23 cellular contexts compared by ENCODE assay signal in the genomic region with DNA sequence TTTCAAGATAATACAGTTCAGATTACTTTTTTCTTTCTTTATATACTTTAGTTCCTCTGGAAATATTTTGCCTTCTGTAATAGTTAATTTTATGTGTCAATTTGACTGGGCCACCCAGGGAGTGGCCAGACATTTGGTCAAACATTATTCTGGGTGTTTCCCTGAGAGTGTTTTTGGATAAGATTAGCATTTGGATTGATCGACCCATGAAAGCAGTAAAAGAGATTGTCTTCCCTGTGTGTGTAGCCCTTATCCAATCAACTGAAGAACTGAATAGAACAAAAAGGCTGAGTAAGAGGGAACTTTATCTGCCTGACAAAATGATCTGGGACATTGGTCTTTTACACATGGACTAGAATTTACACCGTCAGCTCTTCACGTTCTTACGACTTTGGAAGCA.
DNase-seq lines count a peak whose midpoint lies in the region; ATAC-seq, FAIRE-seq and TF ChIP-seq lines count a peak whose summit lies in the region.
"Had no signal": no experiment of that assay in that cellular context is flagged by ENCODE, and none has a peak within 500 bp of the region (broad histone marks: within the 10 kb centered on the region; RNA-seq: fewer than 3 reads in every experiment).

No MANE protein-coding gene starts in this region.

- WGBS in body of pancreas, 2 donors = 23 to 28% methylated on average over 4 of the region's 4 CpGs
- 22 to 26% methylated on average over 4 of the region's 4 CpGs for WGBS in pancreas, 2 donors

- intact Hi-C loops in body of pancreas (cut with DNase I) = no loop called here
- intact Hi-C loops in pancreas (cut with DNase I) = no loop called here

- no peak overlapping the region for H3K4me3 ChIP-seq in body of pancreas
- H3K4me3 ChIP-seq in pancreas = no peak overlapping the region
- H3K4me3 ChIP-seq: A549; BLaER1 treated with 17β-estradiol and CSF1 and Interleukin-3, amounts not matched to agents 10 nM and 100 nM had no signal

- H3K36me3 ChIP-seq in body of pancreas (replicated peaks in 1 of 2; ENCODE audit: insufficient read depth in 1 of 2, low read depth in 2 of 2) = no peaks in the 10 kb centered on the region
- no peaks in the 10 kb centered on the region for H3K36me3 ChIP-seq in pancreas
- H3K36me3 ChIP-seq: BLaER1 treated with 17β-estradiol and CSF1 and Interleukin-3, amounts not matched to agents 10 nM and 100 nM had no signal

- DNase-seq in body of pancreas (no peak), pancreas (peak in 1 of 6 donors; percentile 17), progenitor cell of endocrine pancreas (ENCODE audit: low spot score, unreplicated experiment) (no peak), NCI-H1694 (lab: John Stamatoyannopoulos, UW) (no peak), left lobe of liver (ENCODE audit: low spot score) (no peak)
- DNase-seq: AML-193; Caco-2; Calu3; CD4-positive, alpha-beta T cell; CD8-positive, alpha-beta T cell; DMS79 treated with DMSO at 0.1 percent for 48 hours; GF-D8 had no signal

- peaks cover 21% of the 10 kb centered on the region for H3K4me1 Mint-ChIP-seq in progenitor cell of endocrine pancreas (ENCODE audit: low read depth)
- H3K4me1 Mint-ChIP-seq: B cell had no signal

- peak; percentile 80 for ATAC-seq in body of pancreas
- ATAC-seq in pancreas = peak; percentile 43 to 79 (median 68)
- ATAC-seq in left lobe of liver = no peak
- ATAC-seq in GM18498 (IDR thresholded peaks at IDR 0.05; ENCODE audit: unreplicated experiment) = no peak
- ATAC-seq: A549; CD8-positive, alpha-beta T cell had no signal

- H3K4me1 ChIP-seq in body of pancreas (no peaks in the 10 kb centered on the region), pancreas (peaks cover 0 to 7% (median 0%) of the 10 kb centered on the region in 3 donors)
- H3K4me1 ChIP-seq: A549; BLaER1 treated with 17β-estradiol and CSF1 and Interleukin-3, amounts not matched to agents 10 nM and 100 nM; Caco-2 had no signal

- H3K27ac ChIP-seq in body of pancreas (peak overlapping the region in 3 of 4 donors; percentile 46 to 56 (median 48)), pancreas (peak overlapping the region in 2 of 4 donors; percentile 34 to 48)
- H3K27ac ChIP-seq: 22Rv1; A549; BLaER1 treated with 17β-estradiol and CSF1 and Interleukin-3, amounts not matched to agents 10 nM and 100 nM; C4-2B had no signal

- H3K27me3 Mint-ChIP-seq in progenitor cell of endocrine pancreas = peaks cover 19% of the 10 kb centered on the region
- H3K27me3 Mint-ChIP-seq: B cell; CD4-positive, alpha-beta T cell had no signal

- H3K9me3 Mint-ChIP-seq in progenitor cell of endocrine pancreas (ENCODE audit: low read depth) = peaks cover 4% of the 10 kb centered on the region

- no peak for TF ChIP-seq CTCF in body of pancreas (IDR thresholded peaks at IDR 0.05)
- TF ChIP-seq CTCF in pancreas (IDR thresholded peaks at IDR 0.05) = no peak
- no peak for TF ChIP-seq CTCF in progenitor cell of endocrine pancreas (IDR thresholded peaks at IDR 0.05; ENCODE audit: unreplicated experiment)

- no peak overlapping the region for H3K4me3 Mint-ChIP-seq in progenitor cell of endocrine pancreas (ENCODE audit: low read depth)
- H3K4me3 Mint-ChIP-seq: B cell; CD4-positive, alpha-beta T cell; CD8-positive, alpha-beta T cell had no signal

- H3K27me3 ChIP-seq in body of pancreas = no peaks in the 10 kb centered on the region
- H3K27me3 ChIP-seq in pancreas = no peaks in the 10 kb centered on the region
- H3K27me3 ChIP-seq: BLaER1 treated with 17β-estradiol and CSF1 and Interleukin-3, amounts not matched to agents 10 nM and 100 nM had no signal

- peak; percentile 57 for FAIRE-seq in endometrium (lab: Jason Lieb, UNC)
- no peak for FAIRE-seq in pancreas (lab: Jason Lieb, UNC)
- FAIRE-seq: A549, D721Med, G401.6, GM12891, GM18507 had no signal

- TF ChIP-seq POLR2A in body of pancreas (IDR thresholded peaks at IDR 0.05) = no peak

- no peaks in the 10 kb centered on the region for H3K36me3 Mint-ChIP-seq in progenitor cell of endocrine pancreas (ENCODE audit: insufficient read depth)
- H3K36me3 Mint-ChIP-seq: CD8-positive, alpha-beta T cell had no signal

- H3K27ac Mint-ChIP-seq in progenitor cell of endocrine pancreas = peak overlapping the region; percentile 15
- H3K27ac Mint-ChIP-seq: B cell; CD4-positive, alpha-beta T cell; CD8-positive, alpha-beta T cell had no signal

- H3K9me3 ChIP-seq in body of pancreas = no peaks in the 10 kb centered on the region
- H3K9me3 ChIP-seq in pancreas = no peaks in the 10 kb centered on the region
- H3K9me3 ChIP-seq: A549; BLaER1 treated with 17β-estradiol and CSF1 and Interleukin-3, amounts not matched to agents 10 nM and 100 nM; Caco-2 had no signal

Comparison
In these comparisons a context has a peak if more than half of its experiments do, and no peak if none do; other contexts are left out.
1. ATAC-seq: peak in body of pancreas (single experiment) and pancreas (4 of 4); none in left lobe of liver (single experiment) and GM18498 (single experiment).